Comparison of ENCODE assay signal across 12 cellular contexts in the genomic region with DNA sequence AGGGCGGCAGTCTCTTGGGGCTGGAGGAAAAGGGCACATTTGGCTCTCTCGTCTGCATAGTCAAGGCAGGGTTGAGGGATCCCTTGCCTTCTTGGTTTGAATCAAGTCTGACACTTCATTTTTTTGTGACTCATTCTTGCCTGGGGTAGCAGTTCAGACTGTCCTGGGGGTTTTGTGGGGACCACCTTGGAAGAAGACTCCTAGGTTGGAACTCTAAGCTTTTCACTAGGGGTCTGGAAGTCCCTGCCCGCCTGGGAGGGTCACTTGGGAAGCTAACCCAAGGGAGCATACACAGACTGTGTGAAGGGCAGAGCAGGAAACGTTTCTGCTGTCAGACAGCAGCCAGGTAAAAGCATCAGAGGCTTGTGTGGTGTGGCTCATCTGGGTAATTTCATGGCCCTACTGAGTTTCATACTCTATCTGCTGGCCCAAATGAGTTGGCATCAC. TPM values are rescaled to one million over a fixed set of nuclear protein-coding genes. Genes with fewer than 3 reads are reported as not detected.
A peak's percentile ranks its signal among the peaks of the same experiment; 100 is the strongest.
DNase-seq lines count a peak whose midpoint lies in the region; ATAC-seq and TF ChIP-seq lines count a peak whose summit lies in the region.
"Had no signal": no experiment of that assay in that cellular context is flagged by ENCODE, and none has a peak within 500 bp of the region (broad histone marks: within the 10 kb centered on the region; RNA-seq: fewer than 3 reads in every experiment).

No MANE protein-coding gene starts in this region.

- WGBS in trophoblast cell (ENCODE audit: extremely low coverage, insufficient coverage, insufficient read length) = no CpG with 5 or more reads among the region's 4 CpGs

- TF ChIP-seq CTCF in CD4-positive, alpha-beta T cell (IDR thresholded peaks at IDR 0.05) = no peak
- no peak for TF ChIP-seq CTCF in MCF 10A (IDR thresholded peaks at IDR 0.05; ENCODE audit: unreplicated experiment)

- no peak overlapping the region for H2AK5ac ChIP-seq in trophoblast cell (ENCODE audit: low read length)

- POLR2A ChIA-PET in CD4-positive, alpha-beta T cell (lab: Charles Lee) = interaction anchor here (1.2 to 2.1 kb wide), 3 partner anchors 10 to 19 kb away, joined by 4 to 11 read pairs (median 4); no protein-coding TSS in a partner anchor
- POLR2A ChIA-PET in MCF 10A (lab: Yijun Ruan, JAX) = interaction anchor here (0.6 to 1.1 kb wide), 2 partner anchors 10 to 64 kb away, joined by 3 to 6 read pairs; no protein-coding TSS in a partner anchor

- H3K27me3 ChIP-seq in CD4-positive, alpha-beta T cell (ENCODE audit: control insufficient read depth, insufficient read depth, low read length) = no peaks in the 10 kb centered on the region
- no peaks in the 10 kb centered on the region for H3K27me3 ChIP-seq in trophoblast cell (ENCODE audit: insufficient read depth, low read length)

- H3K79me1 ChIP-seq in trophoblast cell (ENCODE audit: low read length) = peaks cover 4% of the 10 kb centered on the region

- H3K4me1 ChIP-seq in trophoblast cell (ENCODE audit: control insufficient read depth in 1 of 2, insufficient read depth in 2 of 2, low read length in 2 of 2) = peaks cover 20 to 34% of the 10 kb centered on the region in 2 experiments

- peak overlapping the region; percentile 0 for H3K4me3 Mint-ChIP-seq in CD4-positive, alpha-beta T cell
- H3K4me3 Mint-ChIP-seq in T-helper 2 cell treated with Interferon-gamma antibody and Interleukin-4, amounts not matched to agents 5 μg/mL and 100 μg/mL, for 36 hours = no peak overlapping the region
- H3K4me3 Mint-ChIP-seq in MCF 10A (ENCODE audit: unreplicated experiment) = no peak overlapping the region

- CTCF ChIA-PET in CD4-positive, alpha-beta T cell (lab: Charles Lee) = interaction anchor here (1.4 kb wide), 1 partner anchor 13 kb away, joined by 3 read pairs; no protein-coding TSS in a partner anchor
- CTCF ChIA-PET in MCF 10A (lab: Yijun Ruan, JAX) = interaction anchor here (2.8 kb wide), 1 partner anchor 99 kb away, joined by 8 read pairs; no protein-coding TSS in a partner anchor

- DNase-seq in CD4-positive, alpha-beta T cell = no peak
- DNase-seq in T-helper 2 cell treated with Interferon-gamma antibody and Interleukin-4, amounts not matched to agents 5 μg/mL and 100 μg/mL, for 36 hours (ENCODE audit: low spot score) = no peak
- peak in 1 of 2 donors; percentile 51 for DNase-seq in activated naive CD4-positive, alpha-beta T cell treated with anti-CD3 and anti-CD28 coated beads, Interleukin-2, amount 50 U/mL, for 72 hours (ENCODE audit: low spot score in 2 of 2)
- DNase-seq in trophoblast cell (no peak), MCF 10A (ENCODE audit: unreplicated experiment) (no peak), RPMI8226 (no peak)
- DNase-seq: C1 segment of cervical spinal cord, NCI-H2227 treated with DMSO at 0.1 percent for 48 hours, nucleus accumbens, SW 1271 had no signal

- H3K9me3 Mint-ChIP-seq in CD4-positive, alpha-beta T cell = no peaks in the 10 kb centered on the region
- H3K9me3 Mint-ChIP-seq in T-helper 2 cell treated with Interferon-gamma antibody and Interleukin-4, amounts not matched to agents 5 μg/mL and 100 μg/mL, for 36 hours = no peaks in the 10 kb centered on the region
- H3K9me3 Mint-ChIP-seq in activated naive CD4-positive, alpha-beta T cell treated with anti-CD3 and anti-CD28 coated beads, Interleukin-2, amount 50 U/mL, for 72 hours = no peaks in the 10 kb centered on the region
- no peaks in the 10 kb centered on the region for H3K9me3 Mint-ChIP-seq in MCF 10A (ENCODE audit: unreplicated experiment)

- no peak overlapping the region for H3K14ac ChIP-seq in trophoblast cell (ENCODE audit: low read length)

- H3K36me3 Mint-ChIP-seq in CD4-positive, alpha-beta T cell (ENCODE audit: low read depth) = no peaks in the 10 kb centered on the region
- no peaks in the 10 kb centered on the region for H3K36me3 Mint-ChIP-seq in T-helper 2 cell treated with Interferon-gamma antibody and Interleukin-4, amounts not matched to agents 5 μg/mL and 100 μg/mL, for 36 hours (ENCODE audit: low read depth)
- no peaks in the 10 kb centered on the region for H3K36me3 Mint-ChIP-seq in activated naive CD4-positive, alpha-beta T cell treated with anti-CD3 and anti-CD28 coated beads, Interleukin-2, amount 50 U/mL, for 72 hours
- H3K36me3 Mint-ChIP-seq in MCF 10A (ENCODE audit: insufficient read depth, unreplicated experiment) = peaks cover 5% of the 10 kb centered on the region

- peak overlapping the region; percentile 35 for H3K27ac Mint-ChIP-seq in CD4-positive, alpha-beta T cell
- peak overlapping the region; percentile 62 for H3K27ac Mint-ChIP-seq in T-helper 2 cell treated with Interferon-gamma antibody and Interleukin-4, amounts not matched to agents 5 μg/mL and 100 μg/mL, for 36 hours
- peak overlapping the region; percentile 28 to 61 for H3K27ac Mint-ChIP-seq in activated naive CD4-positive, alpha-beta T cell treated with anti-CD3 and anti-CD28 coated beads, Interleukin-2, amount 50 U/mL, for 72 hours
- no peak overlapping the region for H3K27ac Mint-ChIP-seq in MCF 10A (ENCODE audit: low read depth, unreplicated experiment)

- no peak overlapping the region for H3K9ac ChIP-seq in trophoblast cell (ENCODE audit: low read length)

- no peak overlapping the region for H4K12ac ChIP-seq in trophoblast cell (ENCODE audit: low read depth, low read length)

- peak overlapping the region; percentile 34 for H3K4ac ChIP-seq in trophoblast cell (ENCODE audit: low read depth, low read length)

- H3K27ac ChIP-seq in CD4-positive, alpha-beta T cell (ENCODE audit: low read depth, low read length) = no peak overlapping the region
- H3K27ac ChIP-seq in trophoblast cell (ENCODE audit: low read depth, low read length) = no peak overlapping the region

- H3K4me3 ChIP-seq in trophoblast cell (ENCODE audit: low read depth, low read length) = no peak overlapping the region
- H3K4me3 ChIP-seq: lung had no signal

- BruUV-seq in MCF 10A (replicated peaks; lab: Mats Ljungman, UMichigan) = no TSS peak

- no peak overlapping the region for H3K4me2 ChIP-seq in trophoblast cell (ENCODE audit: low read length)

- no peaks in the 10 kb centered on the region for H3K27me3 Mint-ChIP-seq in CD4-positive, alpha-beta T cell
- peaks cover 4% of the 10 kb centered on the region for H3K27me3 Mint-ChIP-seq in T-helper 2 cell treated with Interferon-gamma antibody and Interleukin-4, amounts not matched to agents 5 μg/mL and 100 μg/mL, for 36 hours (ENCODE audit: low read depth)
- no peaks in the 10 kb centered on the region for H3K27me3 Mint-ChIP-seq in MCF 10A (ENCODE audit: insufficient read depth, unreplicated experiment)

- H3K79me2 ChIP-seq in trophoblast cell (ENCODE audit: control insufficient read depth, insufficient read depth, low read length, poor library complexity) = peaks cover 15% of the 10 kb centered on the region

- H3K36me3 ChIP-seq in trophoblast cell (ENCODE audit: control insufficient read depth in 1 of 2, insufficient read depth in 2 of 2, low read length in 2 of 2) = peaks cover 2 to 7% of the 10 kb centered on the region in 2 experiments

- H4K8ac ChIP-seq in trophoblast cell (ENCODE audit: low read depth, low read length) = no peak overlapping the region

- H3K9me3 ChIP-seq in CD4-positive, alpha-beta T cell (ENCODE audit: control insufficient read depth, low read length) = no peaks in the 10 kb centered on the region
- H3K9me3 ChIP-seq in trophoblast cell (ENCODE audit: insufficient read depth, low read depth, low read length) = no peaks in the 10 kb centered on the region

- peak; percentile 48 for ATAC-seq in CD4-positive, alpha-beta T cell (ENCODE audit: poor library complexity)
- ATAC-seq in activated naive CD4-positive, alpha-beta T cell treated with anti-CD3 and anti-CD28 coated beads, Interleukin-2, amount 50 U/mL, for 72 hours = peak; percentile 91 to 97
- no peak for ATAC-seq in HG02870 (IDR thresholded peaks at IDR 0.05; ENCODE audit: unreplicated experiment)

- H3K4me1 Mint-ChIP-seq in CD4-positive, alpha-beta T cell (ENCODE audit: low read depth) = peaks cover 80% of the 10 kb centered on the region
- H3K4me1 Mint-ChIP-seq in T-helper 2 cell treated with Interferon-gamma antibody and Interleukin-4, amounts not matched to agents 5 μg/mL and 100 μg/mL, for 36 hours (ENCODE audit: low read depth) = peaks cover 18% of the 10 kb centered on the region
- H3K4me1 Mint-ChIP-seq in MCF 10A (ENCODE audit: insufficient read depth, unreplicated experiment) = no peaks in the 10 kb centered on the region

- H4K91ac ChIP-seq in trophoblast cell (ENCODE audit: low read depth, low read length) = peak overlapping the region; percentile 26

- intact Hi-C loops in CD4-positive, alpha-beta T cell (cut with DNase I, micrococcal nuclease) = loop anchor here in 1 of 2 experiments (1.0 to 2.0 kb wide), 2 partner anchors 9 to 14 kb away; no protein-coding TSS in a partner anchor
- intact Hi-C loops in MCF 10A (cut with micrococcal nuclease) = no loop called here

- H2BK12ac ChIP-seq in trophoblast cell (ENCODE audit: low read length) = no peak overlapping the region

- no peak overlapping the region for H3K23ac ChIP-seq in trophoblast cell (ENCODE audit: low read length)

- no peak overlapping the region for H2BK120ac ChIP-seq in trophoblast cell (ENCODE audit: insufficient read depth, low read length, poor library complexity)

- no peak overlapping the region for H2BK5ac ChIP-seq in trophoblast cell (ENCODE audit: low read depth, low read length, poor library complexity)

- H2AFZ ChIP-seq in trophoblast cell (ENCODE audit: insufficient read depth, low read length, poor library complexity) = no peak overlapping the region

- H3K18ac ChIP-seq in trophoblast cell (ENCODE audit: low read length) = no peak overlapping the region

RNA-seq across cellular contexts. Expression of a gene that starts 11.2 kb away (rescaled TPM):
- total RNA-seq in CD4-positive, alpha-beta T cell = 10 to 100 TPM; 69.1 to 71.6 TPM
- 1 to 10 TPM; 6.6 to 7.0 TPM for total RNA-seq in activated naive CD4-positive, alpha-beta T cell treated with anti-CD3 and anti-CD28 coated beads, Interleukin-2, amount 50 U/mL, for 72 hours
- 17.0 and 17.3 TPM in 2 replicates for polyA plus RNA-seq in trophoblast cell (2013)
- 1.9 and 2.1 TPM in 2 replicates for total RNA-seq in MCF 10A (2022)

Comparison
In these comparisons a context has a peak if more than half of its experiments do, and no peak if none do; other contexts are left out.
1. RNA of a gene that starts 11.2 kb away (total RNA-seq): 69.1 to 71.6 TPM in CD4-positive, alpha-beta T cell; 6.6 to 7.0 TPM in activated naive CD4-positive, alpha-beta T cell treated with anti-CD3 and anti-CD28 coated beads, Interleukin-2, amount 50 U/mL, for 72 hours and 1.9 to 2.1 TPM in MCF 10A; every median in the first group is over 4 times any median in the second.